In genomic region chr5:109533847-109534272, GRCh38 we compare ENCODE assay signal across 21 cellular contexts.
DNase-seq lines count a peak whose midpoint lies in the region; ATAC-seq, FAIRE-seq and TF ChIP-seq lines count a peak whose summit lies in the region.
"Had no signal": no experiment of that assay in that cellular context is flagged by ENCODE, and none has a peak within 500 bp of the region (broad histone marks: within the 10 kb centered on the region; RNA-seq: fewer than 3 reads in every experiment).

No MANE protein-coding gene starts in this region.

- ATAC-seq in thoracic aorta (ENCODE audit: insufficient number of reproducible peaks, low FRiP score, low read depth) (no peak), HG02973 (IDR thresholded peaks at IDR 0.05; ENCODE audit: unreplicated experiment) (no peak), HG02852 (IDR thresholded peaks at IDR 0.05; ENCODE audit: unreplicated experiment) (no peak)
- ATAC-seq: right cardiac atrium had no signal

- FAIRE-seq in astrocyte (lab: Jason Lieb, UNC), result no peak
- FAIRE-seq: HTR-8/SVneo had no signal

- H3K27me3 Mint-ChIP-seq in astrocyte (ENCODE audit: low read depth, unreplicated experiment), result no peaks in the 10 kb centered on the region

- no peaks in the 10 kb centered on the region for H3K9me3 Mint-ChIP-seq in astrocyte (ENCODE audit: unreplicated experiment)
- H3K9me3 Mint-ChIP-seq: activated T-helper 1 cell treated with anti-CD3 and anti-CD28 coated beads, Interleukin-12 subunit alpha, Interleukin-12 subunit beta, Interleukin-2, Interleukin-4 antibody, amounts not matched to agents 30 ng/mL and 10 ng/mL and 1 ng/mL, durations not matched to agents 14 hours and 24 hours and 36 hours had no signal

- H3K27ac ChIP-seq in astrocyte (ENCODE audit: low read depth, low read length) (peak overlapping the region; percentile 2), thoracic aorta (no peak overlapping the region)
- H3K27ac ChIP-seq: esophagus squamous epithelium, Peyer's patch, SK-N-MC, transverse colon had no signal

- H3K36me3 ChIP-seq in astrocyte (ENCODE audit: insufficient read depth, low read length), result no peaks in the 10 kb centered on the region
- no peaks in the 10 kb centered on the region for H3K36me3 ChIP-seq in thoracic aorta
- H3K36me3 ChIP-seq: esophagus squamous epithelium, Peyer's patch, transverse colon had no signal

- H3K36me3 Mint-ChIP-seq in astrocyte (ENCODE audit: low read depth, unreplicated experiment), result no peaks in the 10 kb centered on the region

- H3K79me2 ChIP-seq in astrocyte (ENCODE audit: insufficient read depth, low read length), result no peaks in the 10 kb centered on the region

- peak; percentile 61 for DNase-seq in M059J (ENCODE audit: low read depth)
- DNase-seq in astrocyte (ENCODE audit: low read depth), result peak; percentile 62
- peak; percentile 24 for DNase-seq in fibroblast of villous mesenchyme (ENCODE audit: low read depth)
- DNase-seq in thoracic aorta (ENCODE audit: low spot score), result no peak
- no peak for DNase-seq in HT-29 (ENCODE audit: low spot score)
- DNase-seq: activated CD4-positive, CD25-positive, alpha-beta regulatory T cell treated with anti-CD3 and anti-CD28 coated beads, Interleukin-2, amount 50 U/mL, for 72 hours; caudate nucleus; COR-L47; esophagus squamous epithelium; NCI-H1436; occipital lobe; Peyer's patch; right cardiac atrium; stimulated activated naive CD4-positive, alpha-beta T cell; T1000; transverse colon had no signal

- H2AFZ ChIP-seq in astrocyte (ENCODE audit: low read depth, low read length), result no peak overlapping the region

- H3K4me3 ChIP-seq in astrocyte (ENCODE audit: insufficient read depth, low read depth, low read length) (no peak overlapping the region), fibroblast of villous mesenchyme (ENCODE audit: low read depth, low read length) (no peak overlapping the region), thoracic aorta (peak overlapping the region; percentile 9)
- H3K4me3 ChIP-seq: esophagus squamous epithelium, Peyer's patch, SK-N-MC, transverse colon had no signal

- no peaks in the 10 kb centered on the region for H3K27me3 ChIP-seq in astrocyte (ENCODE audit: insufficient read depth, low read length)
- H3K27me3 ChIP-seq in thoracic aorta (replicated peaks; ENCODE audit: insufficient read depth), result no peaks in the 10 kb centered on the region
- H3K27me3 ChIP-seq: esophagus squamous epithelium, Peyer's patch, transverse colon had no signal

- peaks cover 12% of the 10 kb centered on the region for H3K4me1 Mint-ChIP-seq in astrocyte (ENCODE audit: low read depth, unreplicated experiment)

- peak overlapping the region; percentile 22 for H3K27ac Mint-ChIP-seq in astrocyte (ENCODE audit: unreplicated experiment)
- H3K27ac Mint-ChIP-seq: activated T-helper 1 cell treated with anti-CD3 and anti-CD28 coated beads, Interleukin-12 subunit alpha, Interleukin-12 subunit beta, Interleukin-2, Interleukin-4 antibody, amounts not matched to agents 30 ng/mL and 10 ng/mL and 1 ng/mL, durations not matched to agents 14 hours and 24 hours and 36 hours had no signal

- no peak overlapping the region for H3K4me3 Mint-ChIP-seq in astrocyte (ENCODE audit: unreplicated experiment)
- H3K4me3 Mint-ChIP-seq: activated T-helper 1 cell treated with anti-CD3 and anti-CD28 coated beads, Interleukin-12 subunit alpha, Interleukin-12 subunit beta, Interleukin-2, Interleukin-4 antibody, amounts not matched to agents 30 ng/mL and 10 ng/mL and 1 ng/mL, durations not matched to agents 14 hours and 24 hours and 36 hours had no signal

- no peaks in the 10 kb centered on the region for H4K20me1 ChIP-seq in astrocyte (ENCODE audit: insufficient read depth, low read length)

- H3K4me1 ChIP-seq in astrocyte (ENCODE audit: insufficient read depth, low read length), result peaks cover 5% of the 10 kb centered on the region
- H3K4me1 ChIP-seq in thoracic aorta (ENCODE audit: control insufficient read depth in 1 of 2, low read depth in 2 of 2), result peaks cover 7 to 27% of the 10 kb centered on the region in 2 donors
- H3K4me1 ChIP-seq: Peyer's patch, transverse colon had no signal

- H3K4me2 ChIP-seq in astrocyte (ENCODE audit: low read length), result peak overlapping the region; percentile 49

- TF ChIP-seq CTCF in astrocyte (IDR thresholded peaks at IDR 0.05; ENCODE audit: insufficient read depth, low read depth, low read length), result no peak
- TF ChIP-seq CTCF in fibroblast of villous mesenchyme (IDR thresholded peaks at IDR 0.05; ENCODE audit: insufficient read depth, low read depth, low read length), result no peak
- TF ChIP-seq CTCF in thoracic aorta (IDR thresholded peaks at IDR 0.05), result no peak

- peak overlapping the region; percentile 19 for H3K9ac ChIP-seq in astrocyte (ENCODE audit: low read length)

- H3K9me3 ChIP-seq in astrocyte (ENCODE audit: insufficient read depth, low read depth, low read length), result no peaks in the 10 kb centered on the region
- H3K9me3 ChIP-seq in thoracic aorta, result no peaks in the 10 kb centered on the region
- H3K9me3 ChIP-seq: esophagus squamous epithelium, Peyer's patch, transverse colon had no signal

Comparison
In these comparisons a context has a peak if more than half of its experiments do, and no peak if none do; other contexts are left out.
1. DNase-seq: peak in M059J (single experiment), astrocyte (single experiment) and fibroblast of villous mesenchyme (single experiment); none in thoracic aorta (single experiment) and HT-29 (single experiment).